10 cellular contexts compared by ENCODE assay signal in the genomic region with DNA sequence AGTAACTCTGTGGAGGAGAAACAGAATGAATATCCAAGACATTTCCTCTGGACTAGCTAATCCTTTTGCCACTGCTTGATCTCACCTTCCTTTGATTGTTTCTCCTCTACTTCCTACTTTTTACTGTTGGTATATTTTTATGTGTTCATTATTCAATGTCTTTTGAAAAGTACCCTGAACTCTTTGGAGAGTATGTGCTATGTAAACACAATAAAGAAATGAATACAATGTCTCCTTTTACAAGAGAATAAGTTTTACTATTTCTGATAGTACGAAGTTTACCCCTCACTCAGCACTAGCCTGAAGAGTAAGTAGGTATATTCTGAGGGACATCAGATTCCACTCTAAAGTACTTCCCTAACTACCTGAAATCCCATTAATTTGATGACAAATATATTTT. TPM values are rescaled to one million over a fixed set of nuclear protein-coding genes. Genes with fewer than 3 reads are reported as not detected.
"Had no signal": no experiment of that assay in that cellular context is flagged by ENCODE, and none has a peak within 500 bp of the region (broad histone marks: within the 10 kb centered on the region; RNA-seq: fewer than 3 reads in every experiment).

No MANE protein-coding gene starts in this region.

- FAIRE-seq: H1, H54 had no signal

- H3K36me3 Mint-ChIP-seq: IgD-negative memory B cell had no signal

- H3K27ac ChIP-seq: HL-60 had no signal

- H3K4me1 Mint-ChIP-seq: GM23338, H9, IgD-negative memory B cell had no signal

- H3K4me3 ChIP-seq: GM23338 had no signal

- H3K27me3 Mint-ChIP-seq: IgD-negative memory B cell had no signal

- H3K4me3 Mint-ChIP-seq: GM23338, H9, IgD-negative memory B cell had no signal

- H3K9me3 Mint-ChIP-seq: GM23338, IgD-negative memory B cell had no signal

- H3K27ac Mint-ChIP-seq: GM23338, H9, IgD-negative memory B cell had no signal

- H3K4me2 ChIP-seq: GM23338 had no signal

- DNase-seq: H9, HCEC 1CT, KBM-7 had no signal

- ATAC-seq: GM23338, HepG2 had no signal

RNA-seq across cellular contexts. Expression of a gene that starts 19.9 kb away (rescaled TPM):
- total RNA-seq: GM23338, H1, H9 had no signal
- polyA plus RNA-seq: GM23338, IgD-negative memory B cell had no signal

RNA-seq across cellular contexts. Expression of a gene that starts 36.9 kb away (rescaled TPM):
- total RNA-seq: GM23338, H1, H9, HT1080 had no signal
- polyA plus RNA-seq: GM23338, H1, IgD-negative memory B cell had no signal
